Comparison of ENCODE assay signal across 16 cellular contexts in genomic region chr15:78934063-78935023, GRCh38. TPM values are rescaled to one million over a fixed set of nuclear protein-coding genes. Genes with fewer than 3 reads are reported as not detected.
DNase-seq lines count a peak whose midpoint lies in the region; ATAC-seq, FAIRE-seq and TF ChIP-seq lines count a peak whose summit lies in the region.
"Had no signal": no experiment of that assay in that cellular context is flagged by ENCODE, and none has a peak within 500 bp of the region (broad histone marks: within the 10 kb centered on the region; RNA-seq: fewer than 3 reads in every experiment).

No MANE protein-coding gene starts in this region.

- no peak for ATAC-seq in K562

- peaks cover 9% of the 10 kb centered on the region; the same call in 1 of the 3 replicates for H3K79me2 ChIP-seq in K562 (ENCODE audit: control insufficient read depth, insufficient read depth, low read length)

- H3K4me3 Mint-ChIP-seq in T-helper 1 cell treated with Interleukin-12 subunit alpha and Interleukin-12 subunit beta and Interleukin-4 antibody, amounts not matched to agents 30 μg/mL and 1 μg/mL, for 36 hours, result no peak overlapping the region

- H3K27ac Mint-ChIP-seq in T-helper 1 cell treated with Interleukin-12 subunit alpha and Interleukin-12 subunit beta and Interleukin-4 antibody, amounts not matched to agents 30 μg/mL and 1 μg/mL, for 36 hours, result peak overlapping the region; percentile 0

- H3K9ac ChIP-seq in K562 (ENCODE audit: insufficient read depth in 1 of 2, low read depth in 2 of 2, low read length in 2 of 2) (peak overlapping the region in 1 of 2 experiments; percentile 39; a peak in 1 of 4 replicates), kidney (ENCODE audit: low read length in 2 of 2) (peak overlapping the region in 1 of 2 donors; percentile 75), colonic mucosa (ENCODE audit: low read depth in 2 of 2, low read length in 2 of 2) (no peak overlapping the region)

- H3K4me1 ChIP-seq in K562 (replicated peaks in 1 of 2; ENCODE audit: control insufficient read depth in 2 of 2, insufficient read depth in 2 of 2, low read length in 2 of 2) (peaks cover 26 to 36% of the 10 kb centered on the region in 2 experiments), kidney (ENCODE audit: control insufficient read depth in 1 of 2, insufficient read depth in 1 of 2, low read depth in 1 of 2, low read length in 2 of 2) (peaks cover 26 to 42% of the 10 kb centered on the region in 2 donors), testis (peaks cover 25% of the 10 kb centered on the region), colonic mucosa (no peaks in the 10 kb centered on the region)

- TF ChIP-seq EP300 in K562 (IDR thresholded peaks at IDR 0.05; ENCODE audit: low read length), result no peak

- H3K9me3 ChIP-seq in K562 (replicated peaks; ENCODE audit: control insufficient read depth, insufficient read depth, low read depth, low read length), result no peaks in the 10 kb centered on the region
- H3K9me3 ChIP-seq in kidney (ENCODE audit: control insufficient read depth in 1 of 2, low read length in 2 of 2), result no peaks in the 10 kb centered on the region
- no peaks in the 10 kb centered on the region for H3K9me3 ChIP-seq in testis
- no peaks in the 10 kb centered on the region for H3K9me3 ChIP-seq in colonic mucosa
- H3K9me3 ChIP-seq: transverse colon had no signal

- no peak for TF ChIP-seq CTCF in K562 (IDR thresholded peaks at IDR 0.05 in 2 of 3, conservative IDR thresholded peaks at IDR 0.05 in 1 of 3; ENCODE audit: insufficient read depth in 2 of 3, low read depth in 1 of 3, low read length in 3 of 3)
- TF ChIP-seq CTCF in kidney (IDR thresholded peaks at IDR 0.05; ENCODE audit: borderline replicate concordance, extremely low read depth, insufficient read depth), result no peak
- TF ChIP-seq CTCF in testis (IDR thresholded peaks at IDR 0.05), result no peak
- TF ChIP-seq CTCF in colonic mucosa (IDR thresholded peaks at IDR 0.05), result no peak

- H3K27me3 ChIP-seq in K562 (ENCODE audit: control insufficient read depth in 2 of 2, insufficient read depth in 2 of 2, low read length in 2 of 2), result no peaks in the 10 kb centered on the region
- no peaks in the 10 kb centered on the region for H3K27me3 ChIP-seq in testis
- no peaks in the 10 kb centered on the region for H3K27me3 ChIP-seq in colonic mucosa
- H3K27me3 ChIP-seq: brain microvascular endothelial cell, transverse colon had no signal

- H3K9me1 ChIP-seq in K562 (ENCODE audit: control insufficient read depth, insufficient read depth, low read length), result no peaks in the 10 kb centered on the region

- WGBS in K562 (ENCODE audit: insufficient coverage, low coverage, missing lambda C conversion rate), result 79% methylated on average over 13 of the region's 17 CpGs
- 57 to 59% methylated on average over 15 to 17 of the region's 17 CpGs for WGBS in testis, 2 donors

- no peak for FAIRE-seq in K562 (lab: Jason Lieb, UNC)
- FAIRE-seq in kidney (lab: Jason Lieb, UNC), result no peak
- FAIRE-seq: A204.1 had no signal

- POLR2A ChIA-PET in K562 (lab: Yijun Ruan, JAX), result interaction anchor here (1.5 to 1.9 kb wide), 2 partner anchors 10 kb away, joined by 8 to 10 read pairs; partner anchors contain the start of gene CTSH

- peaks cover 25% of the 10 kb centered on the region for H3K4me1 Mint-ChIP-seq in T-helper 1 cell treated with Interleukin-12 subunit alpha and Interleukin-12 subunit beta and Interleukin-4 antibody, amounts not matched to agents 30 μg/mL and 1 μg/mL, for 36 hours (ENCODE audit: low read depth)

- peaks cover 5% of the 10 kb centered on the region for H3K9me3 Mint-ChIP-seq in T-helper 1 cell treated with Interleukin-12 subunit alpha and Interleukin-12 subunit beta and Interleukin-4 antibody, amounts not matched to agents 30 μg/mL and 1 μg/mL, for 36 hours

- intact Hi-C loops in K562 (cut with micrococcal nuclease) (no loop called here), kidney (cut with DNase I) (no loop called here), testis (cut with DNase I; ENCODE audit: low total_unique reads) (no loop called here), colonic mucosa (cut with DNase I) (no loop called here)

- no peak overlapping the region for H2AFZ ChIP-seq in K562 (ENCODE audit: low read depth, low read length)

- H3K27ac ChIP-seq in K562 (ENCODE audit: extremely low read depth, low read depth, low read length) (no peak overlapping the region), kidney (ENCODE audit: low read depth in 2 of 2, low read length in 2 of 2) (peak overlapping the region; percentile 93 to 94), testis (peak overlapping the region; percentile 19 to 64), colonic mucosa (no peak overlapping the region)
- H3K27ac ChIP-seq: brain microvascular endothelial cell had no signal

- H3K36me3 ChIP-seq in K562 (ENCODE audit: control insufficient read depth, insufficient read depth, low read length), result peaks cover 80% of the 10 kb centered on the region; the same call in 2 of the 3 replicates
- peaks cover 14 to 48% of the 10 kb centered on the region in 2 donors for H3K36me3 ChIP-seq in kidney (ENCODE audit: control insufficient read depth in 1 of 2, insufficient read depth in 2 of 2, low read length in 2 of 2)
- H3K36me3 ChIP-seq in testis (ENCODE audit: low read depth, missing control alignments), result no peaks in the 10 kb centered on the region
- H3K36me3 ChIP-seq in colonic mucosa, result no peaks in the 10 kb centered on the region
- H3K36me3 ChIP-seq: brain microvascular endothelial cell, transverse colon had no signal

- peaks cover 20% of the 10 kb centered on the region for H3K36me3 Mint-ChIP-seq in T-helper 1 cell treated with Interleukin-12 subunit alpha and Interleukin-12 subunit beta and Interleukin-4 antibody, amounts not matched to agents 30 μg/mL and 1 μg/mL, for 36 hours (ENCODE audit: low read depth)

- H3K4me3 ChIP-seq in K562, result no peak overlapping the region
- no peak overlapping the region for H3K4me3 ChIP-seq in kidney (ENCODE audit: low read length in 2 of 2)
- H3K4me3 ChIP-seq in testis, result no peak overlapping the region
- no peak overlapping the region for H3K4me3 ChIP-seq in colonic mucosa
- H3K4me3 ChIP-seq: transverse colon had no signal

- in situ Hi-C loops in K562 (cut with MboI), result no loop called here

- CTCF ChIA-PET in K562 (lab: Yijun Ruan, JAX; ENCODE audit: low intra/inter-chr PET ratio), result no interaction called here

- TF ChIP-seq RAD21 in K562 (CRISPR knock-in tag; conservative IDR thresholded peaks at IDR 0.05 in 1 of 2, IDR thresholded peaks at IDR 0.05 in 1 of 2), result no peak

- no peaks in the 10 kb centered on the region for H4K20me1 ChIP-seq in K562 (replicated peaks; ENCODE audit: control insufficient read depth, insufficient read depth, low read length)

- H3K4me2 ChIP-seq in K562 (ENCODE audit: insufficient read depth, low read length), result no peak overlapping the region

- no peaks in the 10 kb centered on the region for H3K27me3 Mint-ChIP-seq in T-helper 1 cell treated with Interleukin-12 subunit alpha and Interleukin-12 subunit beta and Interleukin-4 antibody, amounts not matched to agents 30 μg/mL and 1 μg/mL, for 36 hours (ENCODE audit: low read depth)

- BruUV-seq in K562 (replicated peaks; lab: Mats Ljungman, UMichigan), result no TSS peak

- DNase-seq in T-helper 1 cell, result no peak
- DNase-seq in K562 (ENCODE audit: extremely low read depth in 1 of 4, low spot score in 3 of 4), result no peak
- peak; percentile 78 for DNase-seq in kidney
- peak; percentile 71 for DNase-seq in testis
- DNase-seq in stimulated activated naive CD4-positive, alpha-beta T cell treated with Interleukin-2 at 50 U/mL for 16 hours (lab: John Stamatoyannopoulos, UW), result no peak
- DNase-seq in colonic mucosa, result no peak
- DNase-seq in SIG-M5 treated with dmso at 0.1 percent for 504 hours (lab: John Stamatoyannopoulos, UW; ENCODE audit: unreplicated experiment), result no peak
- DNase-seq: activated T-cell treated with anti-CD3 and anti-CD28 coated beads, Interleukin-2, amount 50 U/mL, for 1 hour; brain microvascular endothelial cell; DMS153; erythroblast; NCI-H1048; NCI-H510A; transverse colon had no signal

- TF ChIP-seq POLR2A in K562 (conservative IDR thresholded peaks at IDR 0.05), result no peak
- TF ChIP-seq POLR2A in testis (IDR thresholded peaks at IDR 0.05), result no peak

TF ChIP-seq in K562, 482 proteins besides CTCF, POLR2A, EP300 and RAD21 (continues in another document):
- TF ChIP-seq POLR2G (IDR thresholded peaks at IDR 0.05; ENCODE audit: low read depth, low read length) (peak; percentile 29; the same call in 1 of the 2 replicates), ZNF584 (CRISPR knock-in tag; IDR thresholded peaks at IDR 0.05; ENCODE audit: low read depth) (no peak), MXI1 (IDR thresholded peaks at IDR 0.05; ENCODE audit: low read depth, low read length) (no peak), RBFOX2 (IDR thresholded peaks at IDR 0.05; ENCODE audit: low read depth, low read length) (peak; percentile 37; the same call in 1 of the 2 replicates), NR2F6 (CRISPR knock-in tag; IDR thresholded peaks at IDR 0.05) (no peak)

RNA-seq across cellular contexts. Expression of gene CTSH, which starts 10.5 kb away (rescaled TPM):
- 299 and 667 TPM in 2 replicates for total RNA-seq in K562 (2011; cell fraction: chromatin; rRNA removed; ENCODE audit: low replicate concordance)
- 475 and 577 TPM in 2 replicates for total RNA-seq in K562 (2011; cell fraction: nucleolus; rRNA removed)
- total RNA-seq in K562 (2011; cell fraction: nucleoplasm; rRNA removed), result 452 and 464 TPM in 2 replicates
- 221 and 262 TPM in 2 replicates for total RNA-seq in K562 (2014; rRNA removed)
- 130 and 158 TPM in 2 replicates for total RNA-seq in K562 (2014; rRNA removed; fragmentation: Illumina TruSeq; extraction: Trizol)
- 169 and 170 TPM in 2 replicates for total RNA-seq in K562 (2015; rRNA removed; fragmentation: Illumina TruSeq; extraction: Trizol)
- total RNA-seq in K562 (2021), result 173 TPM in 2 replicates
- 346 and 462 TPM in 2 replicates for polyA plus RNA-seq in K562 (2011; rRNA removed)
- 293 and 363 TPM in 2 replicates for polyA plus RNA-seq in K562 (2011; cell fraction: cytosol; rRNA removed)
- polyA plus RNA-seq in K562 (2011; cell fraction: nucleus; rRNA removed), result 419 and 596 TPM in 2 replicates
- polyA plus RNA-seq in K562 (2012), result 197 and 377 TPM in 2 replicates
- polyA plus RNA-seq in K562 (2014; fragmentation: Illumina TruSeq; extraction: Trizol), result 264 and 319 TPM in 2 replicates
- polyA plus RNA-seq in K562 (2014; fragmentation: Nextera tagmentation; extraction: Ambion mirVana), result 10 to 100 TPM; 15.0 to 35.1 TPM
- polyA plus RNA-seq in K562 (2014; rRNA removed), result 314 and 326 TPM in 2 replicates
- polyA minus RNA-seq in K562 (2011; rRNA and poly(A)+ RNA removed), result 172 and 231 TPM in 2 replicates
- 126 and 148 TPM in 2 replicates for polyA minus RNA-seq in K562 (2011; cell fraction: cytosol; rRNA and poly(A)+ RNA removed)
- polyA minus RNA-seq in K562 (2011; cell fraction: nucleus; rRNA and poly(A)+ RNA removed), result 135 and 136 TPM in 2 replicates
- 201 TPM for total RNA-seq in kidney
- polyA plus RNA-seq in kidney (ENCODE audit: insufficient read depth, low read depth, low replicate concordance), result 1,628 TPM
- total RNA-seq in testis, result 10 to 100 TPM; 44.3 to 45.6 TPM
- polyA plus RNA-seq in testis (ENCODE audit: insufficient read depth, low read depth, low replicate concordance), result 152 TPM
- 10 to 100 TPM; 34.4 to 58.5 TPM for total RNA-seq in colonic mucosa

Comparison
In these comparisons a context has a peak if more than half of its experiments do, and no peak if none do; other contexts are left out.
1. DNase-seq: peak in kidney (single experiment) and testis (single experiment); none in T-helper 1 cell (0 of 5), K562 (0 of 4), stimulated activated naive CD4-positive, alpha-beta T cell treated with Interleukin-2 at 50 U/mL for 16 hours (single experiment), colonic mucosa (single experiment) and SIG-M5 treated with dmso at 0.1 percent for 504 hours (single experiment).
2. H3K27ac ChIP-seq: peak in kidney (2 of 2) and testis (2 of 2); none in K562 (single experiment) and colonic mucosa (single experiment).